8 cellular contexts compared by ENCODE assay signal in genomic region chr17:46286764-46287221, GRCh38. TPM values are rescaled to one million over a fixed set of nuclear protein-coding genes. Genes with fewer than 3 reads are reported as not detected.
DNase-seq lines count a peak whose midpoint lies in the region; ATAC-seq, FAIRE-seq and TF ChIP-seq lines count a peak whose summit lies in the region.
"Not testable (repeated sequence)": the region's sequence is repeated elsewhere in the genome, so short reads cannot be mapped to it uniquely, and the experiment has no call there.

No MANE protein-coding gene starts in this region.

- H3K9ac ChIP-seq in endothelial cell of umbilical vein (replicated peaks; ENCODE audit: extremely low read depth, insufficient read depth, low read length): not testable (repeated sequence)

- not testable (repeated sequence) for H3K27me3 ChIP-seq in endothelial cell of umbilical vein (ENCODE audit: control insufficient read depth in 2 of 2, insufficient read depth in 2 of 2, low read length in 2 of 2); right lobe of liver

- H3K27ac ChIP-seq in endothelial cell of umbilical vein (ENCODE audit: insufficient read depth, low read depth, low read length); right lobe of liver: not testable (repeated sequence)

- not testable (repeated sequence) for H3K36me3 ChIP-seq in endothelial cell of umbilical vein (ENCODE audit: control insufficient read depth in 2 of 2, extremely low read depth in 1 of 2, insufficient read depth in 2 of 2, low read length in 2 of 2); right lobe of liver

- dilution Hi-C loops in endothelial cell of umbilical vein (cut with MboI; ENCODE audit: extremely low pct_ligation_motif_present, low sequenced_read_pairs): not testable (repeated sequence)

- TF ChIP-seq CTCF in GM20000 (IDR thresholded peaks at IDR 0.05; ENCODE audit: extremely low read depth, missing control alignments) (peak; percentile 52), endothelial cell of umbilical vein (IDR thresholded peaks at IDR 0.05; ENCODE audit: extremely low read depth in 1 of 2, insufficient read depth in 1 of 2, low read depth in 1 of 2, low read length in 2 of 2) (peak; percentile 43 to 55), right lobe of liver (IDR thresholded peaks at IDR 0.05) (peak; percentile 70 to 86 (median 78))

- DNase-seq in AG20443 (ENCODE audit: low spot score) (peak; percentile 52), GM20000 (ENCODE audit: low spot score) (peak; percentile 46), NCI-H187 (lab: John Stamatoyannopoulos, UW) (peak; percentile 7 to 33), SIG-M5 (lab: John Stamatoyannopoulos, UW) (peak; percentile 31), activated T-cell treated with anti-CD3 and anti-CD28 coated beads for 24 hours (ENCODE audit: low read depth) (peak; percentile 67), endothelial cell of umbilical vein (ENCODE audit: low read depth, low spot score) (peak; percentile 83), right lobe of liver (peak in 1 of 3 donors; percentile 55)
- peak; percentile 74 for DNase-seq in stimulated activated CD4-positive, alpha-beta T cell treated with anti-CD3 and anti-CD28 coated beads, Interleukin-15, amount 100 ng/mL, for 24 hours

- H3K4me2 ChIP-seq in endothelial cell of umbilical vein (ENCODE audit: insufficient read depth, low read length): peak overlapping the region; percentile 37

- ATAC-seq in right lobe of liver: peak; percentile 94 to 96 (median 94)

- BruUV-seq in endothelial cell of umbilical vein (replicated peaks; lab: Mats Ljungman, UMichigan): not testable (repeated sequence)

- not testable (repeated sequence) for TF ChIP-seq POLR2A in endothelial cell of umbilical vein (IDR thresholded peaks at IDR 0.05; ENCODE audit: low read depth, low read length); right lobe of liver (IDR thresholded peaks at IDR 0.05)

- CTCF ChIA-PET in endothelial cell of umbilical vein (lab: Charles Lee): interaction anchor here (0.7 to 2.7 kb wide), 10 partner anchors 10 to 284 kb away, joined by 4 to 43 read pairs (median 6); no protein-coding TSS in a partner anchor

- H3K9me3 ChIP-seq in endothelial cell of umbilical vein (replicated peaks; ENCODE audit: control insufficient read depth, insufficient read depth, low read length); right lobe of liver: not testable (repeated sequence)

- H3K79me2 ChIP-seq in endothelial cell of umbilical vein (ENCODE audit: control insufficient read depth, insufficient read depth, low read length): not testable (repeated sequence)

- peak overlapping the region; percentile 70 for H2AFZ ChIP-seq in endothelial cell of umbilical vein (ENCODE audit: low read depth, low read length)

- H3K9me1 ChIP-seq in endothelial cell of umbilical vein (replicated peaks; ENCODE audit: control insufficient read depth, extremely low read depth, insufficient read depth, low read length): not testable (repeated sequence)

- H4K20me1 ChIP-seq in endothelial cell of umbilical vein (replicated peaks; ENCODE audit: control insufficient read depth, extremely low read depth, insufficient read depth, low read length): not testable (repeated sequence)

- 2% methylated on average over 3 of the region's 3 CpGs for WGBS in right lobe of liver (ENCODE audit: insufficient coverage, low coverage, low lambda C conversion rate, missing lambda C conversion rate)

- intact Hi-C loops in endothelial cell of umbilical vein (cut with micrococcal nuclease): loop anchor here (10.0 kb wide), 1 partner anchor 92 kb away; the partner anchor contains the start of gene KANSL1
- intact Hi-C loops in right lobe of liver (cut with DNase I): not testable (repeated sequence)

- POLR2A ChIA-PET in endothelial cell of umbilical vein (lab: Charles Lee): not testable (repeated sequence)

- peak; percentile 44 for FAIRE-seq in endothelial cell of umbilical vein (lab: Jason Lieb, UNC)

- H3K4me1 ChIP-seq in endothelial cell of umbilical vein (ENCODE audit: control insufficient read depth, extremely low read depth, insufficient read depth, low read length); right lobe of liver: not testable (repeated sequence)

- not testable (repeated sequence) for H3K4me3 ChIP-seq in endothelial cell of umbilical vein (replicated peaks in 1 of 3; ENCODE audit: insufficient read depth in 1 of 3, low read depth in 1 of 3, low read length in 3 of 3); right lobe of liver

TF ChIP-seq in endothelial cell of umbilical vein, 7 proteins besides CTCF, POLR2A, EP300 and RAD21:
- peak; percentile 55 for TF ChIP-seq FOS (IDR thresholded peaks at IDR 0.05; ENCODE audit: borderline replicate concordance, insufficient read depth, low read length)

RNA-seq across cellular contexts. Expression of gene LRRC37A, which starts 8.1 kb away (rescaled TPM):
- 0.88 and 4.0 TPM in 2 replicates for total RNA-seq in endothelial cell of umbilical vein
- 1.0 and 1.8 TPM in 2 replicates for polyA plus RNA-seq in endothelial cell of umbilical vein
- polyA plus RNA-seq in endothelial cell of umbilical vein (2011; cell fraction: cytosol; rRNA removed): 1.1 and 1.5 TPM in 2 replicates
- 6.9 and 9.5 TPM in 2 replicates for polyA plus RNA-seq in endothelial cell of umbilical vein (2011; cell fraction: nucleus; rRNA removed)
- polyA plus RNA-seq in endothelial cell of umbilical vein (2012): 0.74 and 0.91 TPM in 2 replicates
- 14.4 and 18.9 TPM in 2 replicates for polyA minus RNA-seq in endothelial cell of umbilical vein
- not detected for polyA minus RNA-seq in endothelial cell of umbilical vein (2011; cell fraction: cytosol; rRNA and poly(A)+ RNA removed)
- 17.9 and 31.6 TPM in 2 replicates for polyA minus RNA-seq in endothelial cell of umbilical vein (2011; cell fraction: nucleus; rRNA and poly(A)+ RNA removed)
- total RNA-seq in right lobe of liver: under 1 TPM; 0.44 to 0.95 (median 0.63) TPM
